ENCODE assay signal across 1 cellular context in genomic region chr22:33569547-33569946, GRCh38.
TF ChIP-seq lines count a peak whose summit lies in the region.

No MANE protein-coding gene starts in this region.

TF ChIP-seq in GM12878, 131 proteins besides CTCF, POLR2A, EP300 and RAD21 (continued from another document):
- no peak for TF ChIP-seq BCLAF1 (IDR thresholded peaks at IDR 0.05)
- TF ChIP-seq, protein P1, sequence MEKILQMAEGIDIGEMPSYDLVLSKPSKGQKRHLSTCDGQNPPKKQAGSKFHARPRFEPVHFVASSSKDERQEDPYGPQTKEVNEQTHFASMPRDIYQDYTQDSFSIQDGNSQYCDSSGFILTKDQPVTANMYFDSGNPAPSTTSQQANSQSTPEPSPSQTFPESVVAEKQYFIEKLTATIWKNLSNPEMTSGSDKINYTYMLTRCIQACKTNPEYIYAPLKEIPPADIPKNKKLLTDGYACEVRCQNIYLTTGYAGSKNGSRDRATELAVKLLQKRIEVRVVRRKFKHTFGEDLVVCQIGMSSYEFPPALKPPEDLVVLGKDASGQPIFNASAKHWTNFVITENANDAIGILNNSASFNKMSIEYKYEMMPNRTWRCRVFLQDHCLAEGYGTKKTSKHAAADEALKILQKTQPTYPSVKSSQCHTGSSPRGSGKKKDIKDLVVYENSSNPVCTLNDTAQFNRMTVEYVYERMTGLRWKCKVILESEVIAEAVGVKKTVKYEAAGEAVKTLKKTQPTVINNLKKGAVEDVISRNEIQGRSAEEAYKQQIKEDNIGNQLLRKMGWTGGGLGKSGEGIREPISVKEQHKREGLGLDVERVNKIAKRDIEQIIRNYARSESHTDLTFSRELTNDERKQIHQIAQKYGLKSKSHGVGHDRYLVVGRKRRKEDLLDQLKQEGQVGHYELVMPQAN (conservative IDR thresholded peaks at IDR 0.05): no peak
- no peak for TF ChIP-seq PAX8 (IDR thresholded peaks at IDR 0.05)
- no peak for TF ChIP-seq ZZZ3 (IDR thresholded peaks at IDR 0.05; ENCODE audit: control insufficient read depth, insufficient read length, low read depth)
- no peak for TF ChIP-seq ZBTB40 (IDR thresholded peaks at IDR 0.05; ENCODE audit: borderline replicate concordance)
- TF ChIP-seq ZNF217 (IDR thresholded peaks at IDR 0.05): no peak
- no peak for TF ChIP-seq YY1 (IDR thresholded peaks at IDR 0.05; ENCODE audit: low read depth, low read length)
- TF ChIP-seq SIX5 (IDR thresholded peaks at IDR 0.05; ENCODE audit: low read depth, low read length, severe bottlenecking): no peak
- TF ChIP-seq, protein P2, sequence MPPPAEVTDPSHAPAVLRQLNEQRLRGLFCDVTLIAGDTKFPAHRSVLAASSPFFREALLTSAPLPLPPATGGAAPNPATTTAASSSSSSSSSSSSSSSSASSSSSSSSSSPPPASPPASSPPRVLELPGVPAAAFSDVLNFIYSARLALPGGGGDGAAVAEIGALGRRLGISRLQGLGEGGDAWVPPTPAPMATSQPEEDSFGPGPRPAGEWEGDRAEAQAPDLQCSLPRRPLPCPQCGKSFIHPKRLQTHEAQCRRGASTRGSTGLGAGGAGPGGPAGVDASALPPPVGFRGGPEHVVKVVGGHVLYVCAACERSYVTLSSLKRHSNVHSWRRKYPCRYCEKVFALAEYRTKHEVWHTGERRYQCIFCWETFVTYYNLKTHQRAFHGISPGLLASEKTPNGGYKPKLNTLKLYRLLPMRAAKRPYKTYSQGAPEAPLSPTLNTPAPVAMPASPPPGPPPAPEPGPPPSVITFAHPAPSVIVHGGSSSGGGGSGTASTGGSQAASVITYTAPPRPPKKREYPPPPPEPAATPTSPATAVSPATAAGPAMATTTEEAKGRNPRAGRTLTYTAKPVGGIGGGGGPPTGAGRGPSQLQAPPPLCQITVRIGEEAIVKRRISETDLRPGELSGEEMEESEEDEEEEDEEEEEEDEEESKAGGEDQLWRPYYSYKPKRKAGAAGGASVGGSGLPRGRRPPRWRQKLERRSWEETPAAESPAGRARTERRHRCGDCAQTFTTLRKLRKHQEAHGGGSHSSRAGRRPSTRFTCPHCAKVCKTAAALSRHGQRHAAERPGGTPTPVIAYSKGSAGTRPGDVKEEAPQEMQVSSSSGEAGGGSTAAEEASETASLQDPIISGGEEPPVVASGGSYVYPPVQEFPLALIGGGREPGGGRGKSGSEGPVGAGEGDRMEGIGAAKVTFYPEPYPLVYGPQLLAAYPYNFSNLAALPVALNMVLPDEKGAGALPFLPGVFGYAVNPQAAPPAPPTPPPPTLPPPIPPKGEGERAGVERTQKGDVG (CRISPR knock-in tag; IDR thresholded peaks at IDR 0.05): no peak
- TF ChIP-seq TARDBP (IDR thresholded peaks at IDR 0.05; ENCODE audit: borderline replicate concordance): no peak
